In the genomic region with DNA sequence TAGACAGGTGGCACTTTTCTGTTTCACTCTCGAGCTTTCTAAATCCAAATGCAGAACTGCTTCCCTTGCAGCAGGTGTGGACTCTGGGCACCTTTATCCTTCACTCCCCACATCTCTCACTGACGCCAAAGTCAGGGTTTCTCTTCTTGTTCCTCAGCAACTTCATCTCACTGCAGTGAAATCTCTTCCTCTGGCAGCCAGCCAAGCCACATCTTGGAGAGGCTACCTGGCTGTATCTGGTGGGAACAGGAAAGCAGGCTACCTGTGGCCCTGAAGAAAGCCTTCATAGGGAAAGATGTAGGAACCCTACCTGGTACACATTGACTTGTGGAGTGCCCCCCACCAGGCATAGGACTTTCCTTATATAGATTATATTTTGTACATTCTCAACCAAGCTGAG, we compare ENCODE assay signal across 12 cellular contexts.
"Had no signal": no experiment of that assay in that cellular context is flagged by ENCODE, and none has a peak within 500 bp of the region (broad histone marks: within the 10 kb centered on the region; RNA-seq: fewer than 3 reads in every experiment).

No MANE protein-coding gene starts in this region.

- H3K4me1 Mint-ChIP-seq: neural progenitor cell had no signal

- DNase-seq: activated CD4-positive, alpha-beta T cell treated with anti-CD3 and anti-CD28 coated beads for 1 hour; activated CD4-positive, alpha-beta T cell treated with anti-CD3 and anti-CD28 coated beads, Interleukin-2, amount 50 U/mL, for 4 hours; activated naive CD4-positive, alpha-beta T cell treated with anti-CD3 and anti-CD28 coated beads for 36 hours; activated T-cell treated with anti-CD3 and anti-CD28 coated beads for 4 hours; caudate nucleus; colonic mucosa; upper lobe of left lung had no signal

- H3K27ac Mint-ChIP-seq: activated naive CD4-positive, alpha-beta T cell treated with anti-CD3 and anti-CD28 coated beads for 36 hours; activated T-helper 17 cell treated with anti-CD3 and anti-CD28 coated beads, Interleukin-2, amount 50 U/mL, for 72 hours; neural progenitor cell; stimulated activated naive CD8-positive, alpha-beta T cell treated with anti-CD3 and anti-CD28 coated beads, Interleukin-15, Interleukin-2, amounts not matched to agents 100 ng/mL and 50 ng/mL, for 24 hours had no signal

- H3K4me1 ChIP-seq: colonic mucosa, neural progenitor cell, upper lobe of left lung had no signal

- H3K4me3 Mint-ChIP-seq: activated naive CD4-positive, alpha-beta T cell treated with anti-CD3 and anti-CD28 coated beads for 36 hours; activated T-helper 17 cell treated with anti-CD3 and anti-CD28 coated beads, Interleukin-2, amount 50 U/mL, for 72 hours; neural progenitor cell; stimulated activated naive CD8-positive, alpha-beta T cell treated with anti-CD3 and anti-CD28 coated beads, Interleukin-15, Interleukin-2, amounts not matched to agents 100 ng/mL and 50 ng/mL, for 24 hours had no signal

- H3K36me3 Mint-ChIP-seq: neural progenitor cell had no signal

- H3K9ac ChIP-seq: neural progenitor cell had no signal

- H3K27me3 ChIP-seq: colonic mucosa, neural progenitor cell, upper lobe of left lung had no signal

- H3K9me3 Mint-ChIP-seq: activated naive CD4-positive, alpha-beta T cell treated with anti-CD3 and anti-CD28 coated beads for 36 hours; activated T-helper 17 cell treated with anti-CD3 and anti-CD28 coated beads, Interleukin-2, amount 50 U/mL, for 72 hours; neural progenitor cell; stimulated activated naive CD8-positive, alpha-beta T cell treated with anti-CD3 and anti-CD28 coated beads, Interleukin-15, Interleukin-2, amounts not matched to agents 100 ng/mL and 50 ng/mL, for 24 hours had no signal

- H2AFZ ChIP-seq: neural progenitor cell had no signal

- H3K4me2 ChIP-seq: neural progenitor cell had no signal

- H3K36me3 ChIP-seq: colonic mucosa, neural progenitor cell, upper lobe of left lung had no signal

- H3K4me3 ChIP-seq: colonic mucosa, lung, neural progenitor cell, upper lobe of left lung had no signal

- H3K27ac ChIP-seq: colonic mucosa, neural progenitor cell, upper lobe of left lung, VCaP had no signal

- H3K9me3 ChIP-seq: colonic mucosa, upper lobe of left lung had no signal

- H3K27me3 Mint-ChIP-seq: activated T-helper 17 cell treated with anti-CD3 and anti-CD28 coated beads, Interleukin-2, amount 50 U/mL, for 72 hours; stimulated activated naive CD8-positive, alpha-beta T cell treated with anti-CD3 and anti-CD28 coated beads, Interleukin-15, Interleukin-2, amounts not matched to agents 100 ng/mL and 50 ng/mL, for 24 hours had no signal
